Comparison of ENCODE assay signal across 4 cellular contexts in genomic region chr3:196002721-196003120, GRCh38.
DNase-seq lines count a peak whose midpoint lies in the region; TF ChIP-seq lines count a peak whose summit lies in the region.
"Not testable (repeated sequence)": the region's sequence is repeated elsewhere in the genome, so short reads cannot be mapped to it uniquely, and the experiment has no call there.

No MANE protein-coding gene starts in this region.

- peak; percentile 48 for DNase-seq in activated CD4-positive, alpha-beta T cell treated with anti-CD3 and anti-CD28 coated beads, Interleukin-2, amount 10 ng/mL, durations not matched to agents 24 days and 14 days
- DNase-seq in activated CD8-positive, alpha-beta memory T cell treated with anti-CD3 and anti-CD28 coated beads for 24 hours, result peak; percentile 40
- DNase-seq in esophagus muscularis mucosa (ENCODE audit: extremely low spot score) (peak; percentile 75), mesenteric fat pad (ENCODE audit: low spot score) (peak; percentile 62)

- H3K9me3 ChIP-seq in esophagus muscularis mucosa, result not testable (repeated sequence)

- not testable (repeated sequence) for H3K4me3 Mint-ChIP-seq in activated CD4-positive, alpha-beta T cell treated with anti-CD3 and anti-CD28 coated beads, Interleukin-2, amount 10 ng/mL, durations not matched to agents 24 days and 14 days

- not testable (repeated sequence) for TF ChIP-seq CTCF in esophagus muscularis mucosa (IDR thresholded peaks at IDR 0.05)

- peaks cover 0 to 21% (median 0%) of the 10 kb centered on the region in 4 donors for H3K27me3 ChIP-seq in esophagus muscularis mucosa

- not testable (repeated sequence) for H3K27ac Mint-ChIP-seq in activated CD4-positive, alpha-beta T cell treated with anti-CD3 and anti-CD28 coated beads, Interleukin-2, amount 10 ng/mL, durations not matched to agents 24 days and 14 days

- not testable (repeated sequence) for H3K4me3 ChIP-seq in esophagus muscularis mucosa

- intact Hi-C loops in activated CD4-positive, alpha-beta T cell treated with anti-CD3 and anti-CD28 coated beads, Interleukin-2, amount 10 ng/mL, durations not matched to agents 24 days and 14 days (cut with micrococcal nuclease), result not testable (repeated sequence)
- intact Hi-C loops in esophagus muscularis mucosa (cut with DNase I), result loop anchor here (10.0 kb wide), 1 partner anchor 58 kb away; no protein-coding TSS in a partner anchor

- not testable (repeated sequence) for H3K27me3 Mint-ChIP-seq in activated CD4-positive, alpha-beta T cell treated with anti-CD3 and anti-CD28 coated beads, Interleukin-2, amount 10 ng/mL, durations not matched to agents 24 days and 14 days

- not testable (repeated sequence) for H3K4me1 Mint-ChIP-seq in activated CD4-positive, alpha-beta T cell treated with anti-CD3 and anti-CD28 coated beads, Interleukin-2, amount 10 ng/mL, durations not matched to agents 24 days and 14 days

- not testable (repeated sequence) for TF ChIP-seq POLR2A in esophagus muscularis mucosa (IDR thresholded peaks at IDR 0.05; ENCODE audit: low read depth)

- not testable (repeated sequence) for H3K4me1 ChIP-seq in esophagus muscularis mucosa

- not testable (repeated sequence) for H3K9me3 Mint-ChIP-seq in activated CD4-positive, alpha-beta T cell treated with anti-CD3 and anti-CD28 coated beads, Interleukin-2, amount 10 ng/mL, durations not matched to agents 24 days and 14 days

- WGBS in esophagus muscularis mucosa, result 88% methylated on average over 6 of the region's 6 CpGs

- not testable (repeated sequence) for H3K36me3 ChIP-seq in esophagus muscularis mucosa

- not testable (repeated sequence) for H3K36me3 Mint-ChIP-seq in activated CD4-positive, alpha-beta T cell treated with anti-CD3 and anti-CD28 coated beads, Interleukin-2, amount 10 ng/mL, durations not matched to agents 24 days and 14 days (ENCODE audit: low read depth)

- H3K27ac ChIP-seq in esophagus muscularis mucosa (replicated peaks in 1 of 4), result not testable (repeated sequence)

- TF ChIP-seq EP300 in esophagus muscularis mucosa (IDR thresholded peaks at IDR 0.05), result not testable (repeated sequence)
